Comparison of ENCODE assay signal across 1 cellular context in the genomic region with DNA sequence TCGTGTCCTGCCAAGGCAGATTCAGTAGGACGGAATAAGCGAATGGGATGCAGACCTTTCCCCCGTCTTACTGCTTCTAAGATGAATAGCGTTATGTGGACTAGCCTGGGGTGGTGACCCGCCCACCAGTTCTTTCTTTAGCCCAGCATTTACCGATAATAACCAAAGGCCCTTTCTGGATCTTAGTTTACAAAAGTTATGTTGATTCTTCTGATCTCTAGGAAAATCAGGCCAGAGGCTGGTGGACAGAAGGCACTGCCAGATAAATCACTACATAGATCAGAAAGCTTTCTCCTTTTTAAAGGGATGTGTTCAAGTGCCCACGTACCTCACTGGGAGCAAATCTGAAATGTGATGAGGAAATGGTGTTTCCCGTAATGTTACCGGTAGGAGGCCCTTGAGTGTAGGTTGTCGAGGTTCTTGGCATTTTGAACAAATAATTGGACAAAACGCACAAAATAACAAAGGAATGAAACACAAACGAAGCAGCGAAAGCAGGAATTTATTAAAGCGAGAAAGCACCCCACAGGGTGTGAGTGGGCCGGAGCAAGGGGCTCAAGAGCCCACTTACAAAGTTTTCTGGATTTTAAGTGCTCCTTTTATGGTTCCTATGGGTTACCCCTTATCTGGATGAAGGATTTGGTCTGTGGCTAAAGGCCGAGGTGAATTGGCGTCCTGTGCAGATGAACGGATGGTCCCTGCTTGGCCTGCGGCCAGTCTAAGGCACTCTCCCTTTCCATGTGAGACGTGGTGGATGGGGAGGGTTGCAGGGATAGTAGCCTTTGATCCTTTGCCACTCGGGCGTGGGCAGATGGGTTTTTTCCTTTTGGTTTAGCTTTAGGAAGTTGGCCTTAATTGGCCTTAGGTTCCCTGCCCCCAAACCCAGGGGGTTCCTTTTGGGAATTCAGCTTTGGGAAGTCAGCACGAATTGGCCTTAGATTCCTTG.
TF ChIP-seq lines count a peak whose summit lies in the region.

No MANE protein-coding gene starts in this region.

TF ChIP-seq in H1, 55 proteins besides CTCF, POLR2A, EP300 and RAD21:
- TF ChIP-seq KDM4A (IDR thresholded peaks at IDR 0.05; ENCODE audit: low read depth, low read length, severe bottlenecking), result peak; percentile 6
- no peak for TF ChIP-seq E2F6 (IDR thresholded peaks at IDR 0.05)
- TF ChIP-seq KDM1A (IDR thresholded peaks at IDR 0.05; ENCODE audit: borderline replicate concordance, low read length), result no peak
- peak; percentile 7 for TF ChIP-seq ASH2L (IDR thresholded peaks at IDR 0.05; ENCODE audit: low read length)
TF ChIP-seq in H1: peak in this region for 2.
